10 cellular contexts compared by ENCODE assay signal in the genomic region with DNA sequence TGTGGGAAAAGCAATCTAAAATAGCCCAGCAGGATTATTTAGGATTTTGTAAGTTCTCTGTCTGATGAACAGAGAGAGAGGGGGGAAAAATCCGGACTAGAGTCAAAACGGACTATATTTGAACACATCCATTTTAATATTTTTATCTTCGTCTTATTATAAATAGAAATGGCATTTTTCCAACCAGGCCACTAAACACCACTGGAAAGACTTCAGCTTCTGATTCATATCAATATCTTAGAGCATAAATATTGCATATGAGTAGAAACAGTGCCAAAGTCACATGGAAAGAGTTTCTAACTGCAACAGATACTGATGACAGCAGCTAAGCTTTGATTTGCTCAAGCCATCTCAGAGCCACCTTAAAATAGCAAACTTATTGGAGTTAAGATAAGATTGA. TPM values are rescaled to one million over a fixed set of nuclear protein-coding genes. Genes with fewer than 3 reads are reported as not detected.
DNase-seq lines count a peak whose midpoint lies in the region; ATAC-seq and TF ChIP-seq lines count a peak whose summit lies in the region.
"Had no signal": no experiment of that assay in that cellular context is flagged by ENCODE, and none has a peak within 500 bp of the region (broad histone marks: within the 10 kb centered on the region; RNA-seq: fewer than 3 reads in every experiment).

No MANE protein-coding gene starts in this region.

- H3K27ac ChIP-seq in thyroid gland, result peak overlapping the region; percentile 87 to 98 (median 95)

- ATAC-seq in mucosa of descending colon, result no peak
- ATAC-seq in HG02973 (IDR thresholded peaks at IDR 0.05; ENCODE audit: unreplicated experiment), result no peak

- intact Hi-C loops in mucosa of descending colon (cut with DNase I, micrococcal nuclease) (no loop called here), thyroid gland (cut with DNase I) (no loop called here)

- H3K4me3 ChIP-seq in choroid plexus epithelial cell (ENCODE audit: low read depth, low read length) (peak overlapping the region; percentile 44), mucosa of descending colon (peak overlapping the region; percentile 14), thyroid gland (replicated peaks in 1 of 3) (peak overlapping the region; percentile 50 to 83 (median 52))
- H3K4me3 ChIP-seq: GM12878 had no signal

- peak; percentile 35 for DNase-seq in NCI-H510A treated with DMSO at 0.1 percent for 48 hours (lab: John Stamatoyannopoulos, UW)
- DNase-seq in NCI-H510A (lab: John Stamatoyannopoulos, UW), result no peak
- DNase-seq in choroid plexus epithelial cell (ENCODE audit: low read depth), result no peak
- DNase-seq in mucosa of descending colon, result no peak
- no peak for DNase-seq in thyroid gland
- no peak for DNase-seq in NCI-H82 (lab: John Stamatoyannopoulos, UW)
- DNase-seq in DMS153 (lab: John Stamatoyannopoulos, UW), result no peak
- DNase-seq: 8988T had no signal

- H3K36me3 ChIP-seq in mucosa of descending colon (ENCODE audit: low read depth), result peaks cover 4% of the 10 kb centered on the region
- H3K36me3 ChIP-seq in thyroid gland, result no peaks in the 10 kb centered on the region

- no peaks in the 10 kb centered on the region for H3K4me1 ChIP-seq in mucosa of descending colon (ENCODE audit: low read depth)
- peaks cover 34 to 37% of the 10 kb centered on the region in 2 donors for H3K4me1 ChIP-seq in thyroid gland

- no peaks in the 10 kb centered on the region for H3K9me3 ChIP-seq in mucosa of descending colon
- no peaks in the 10 kb centered on the region for H3K9me3 ChIP-seq in thyroid gland

- 1 to 3% methylated on average over 3 of the region's 3 CpGs for WGBS in thyroid gland, 2 donors

- no peaks in the 10 kb centered on the region for H3K27me3 ChIP-seq in thyroid gland

- TF ChIP-seq POLR2A in thyroid gland (IDR thresholded peaks at IDR 0.05), result no peak

- no peak for TF ChIP-seq CTCF in choroid plexus epithelial cell (conservative IDR thresholded peaks at IDR 0.05; ENCODE audit: low read depth, low read length)
- TF ChIP-seq CTCF in mucosa of descending colon (IDR thresholded peaks at IDR 0.05), result no peak
- TF ChIP-seq CTCF in thyroid gland (IDR thresholded peaks at IDR 0.05), result no peak

RNA-seq across cellular contexts. Expression of a gene that starts 0.5 kb away (rescaled TPM):
- total RNA-seq in mucosa of descending colon (100 to 1,000 TPM in 1 of 3 donors, 10 to 100 TPM in 2; 55.4 to 139 (median 71.5) TPM), thyroid gland (100 to 1,000 TPM in 2 of 4 donors, 10 to 100 TPM in 2; 58.5 to 128 (median 96.2) TPM)
